Comparison of ENCODE assay signal across 31 cellular contexts in genomic region chr10:1041514-1041913, GRCh38. TPM values are rescaled to one million over a fixed set of nuclear protein-coding genes. Genes with fewer than 3 reads are reported as not detected.
"Had no signal": no experiment of that assay in that cellular context is flagged by ENCODE, and none has a peak within 500 bp of the region (broad histone marks: within the 10 kb centered on the region; RNA-seq: fewer than 3 reads in every experiment).

No MANE protein-coding gene starts in this region.

- H3K4me1 ChIP-seq: SJSA1 had no signal

- H3K27me3 ChIP-seq: ascending aorta, cardiac muscle cell, Peyer's patch, SJSA1 had no signal

- DNase-seq: activated CD4-positive, alpha-beta memory T cell treated with anti-CD3 and anti-CD28 coated beads, Interleukin-2, amount 10 ng/mL, durations not matched to agents 7 days and 5 days; activated CD4-positive, alpha-beta T cell treated with anti-CD3 and anti-CD28 coated beads for 1 hour; activated CD4-positive, alpha-beta T cell treated with anti-CD3 and anti-CD28 coated beads for 48 hours; activated CD4-positive, CD25-positive, alpha-beta regulatory T cell; activated CD8-positive, alpha-beta memory T cell treated with anti-CD3 and anti-CD28 coated beads for 24 hours; activated CD8-positive, alpha-beta memory T cell treated with anti-CD3 and anti-CD28 coated beads, Interleukin-2, amount 10 ng/mL, durations not matched to agents 7 days and 5 days; activated CD8-positive, alpha-beta memory T cell treated with anti-CD3 and anti-CD28 coated beads, Interleukin-2, amount 50 U/mL, for 48 hours; activated gamma-delta T cell; activated naive CD4-positive, alpha-beta T cell treated with Interleukin-2 at 50 U/mL for 16 hours; activated naive CD8-positive, alpha-beta T cell treated with anti-CD3 and anti-CD28 coated beads, Interleukin-2, amount 10 ng/mL, durations not matched to agents 7 days and 5 days; amygdala; NCI-H1105; NCI-H1436; NCI-H1694; NCI-H1930; NCI-H2081 treated with DMSO at 0.1 percent for 48 hours; NCI-H345; NCI-H524 treated with DMSO at 0.1 percent for 48 hours; Peyer's patch; RPMI8226; SHP77 treated with DMSO at 0.1 percent for 48 hours; T-cell; T-helper 2 cell; T-helper 9 cell; WERI-Rb-1 had no signal

- H3K9me3 ChIP-seq: ascending aorta, Peyer's patch, SJSA1 had no signal

- H3K9me3 Mint-ChIP-seq: activated CD4-positive, alpha-beta memory T cell treated with anti-CD3 and anti-CD28 coated beads, Interleukin-2, amount 10 ng/mL, durations not matched to agents 7 days and 5 days; activated naive CD4-positive, alpha-beta T cell treated with anti-CD3 and anti-CD28 coated beads, Interleukin-2, amount 50 U/mL, for 24 hours; activated naive CD8-positive, alpha-beta T cell treated with anti-CD3 and anti-CD28 coated beads, Interleukin-2, amount 10 ng/mL, durations not matched to agents 7 days and 5 days; activated T-helper 2 cell treated with anti-CD3 and anti-CD28 coated beads, Interferon-gamma antibody, Interleukin-2, Interleukin-4, amounts not matched to agents 10 μg/mL and 5 μg/mL and 100 μg/mL, durations not matched to agents 14 hours and 24 hours and 36 hours; central memory CD8-positive, alpha-beta T cell; T-cell had no signal

- H3K27me3 Mint-ChIP-seq: activated CD4-positive, alpha-beta memory T cell treated with anti-CD3 and anti-CD28 coated beads, Interleukin-2, amount 10 ng/mL, durations not matched to agents 7 days and 5 days; activated CD8-positive, alpha-beta memory T cell treated with anti-CD3 and anti-CD28 coated beads, Interleukin-2, amount 10 ng/mL, durations not matched to agents 7 days and 5 days; activated naive CD4-positive, alpha-beta T cell treated with anti-CD3 and anti-CD28 coated beads, Interleukin-2, amount 50 U/mL, for 24 hours; activated naive CD8-positive, alpha-beta T cell treated with anti-CD3 and anti-CD28 coated beads, Interleukin-2, amount 10 ng/mL, durations not matched to agents 7 days and 5 days; central memory CD8-positive, alpha-beta T cell; T-cell had no signal

- H3K4me3 ChIP-seq: ascending aorta, cardiac muscle cell, Peyer's patch, SJSA1 had no signal

- H3K4me3 Mint-ChIP-seq: activated CD4-positive, alpha-beta memory T cell treated with anti-CD3 and anti-CD28 coated beads, Interleukin-2, amount 10 ng/mL, durations not matched to agents 7 days and 5 days; activated CD8-positive, alpha-beta memory T cell treated with anti-CD3 and anti-CD28 coated beads, Interleukin-2, amount 10 ng/mL, durations not matched to agents 7 days and 5 days; activated naive CD4-positive, alpha-beta T cell treated with anti-CD3 and anti-CD28 coated beads, Interleukin-2, amount 50 U/mL, for 24 hours; activated naive CD8-positive, alpha-beta T cell treated with anti-CD3 and anti-CD28 coated beads, Interleukin-2, amount 10 ng/mL, durations not matched to agents 7 days and 5 days; central memory CD8-positive, alpha-beta T cell; T-cell had no signal

- H3K27ac ChIP-seq: ascending aorta, cardiac muscle cell, Peyer's patch, SJSA1, WERI-Rb-1 had no signal

- H3K27ac Mint-ChIP-seq: activated CD4-positive, alpha-beta memory T cell treated with anti-CD3 and anti-CD28 coated beads, Interleukin-2, amount 10 ng/mL, durations not matched to agents 7 days and 5 days; activated CD8-positive, alpha-beta memory T cell treated with anti-CD3 and anti-CD28 coated beads, Interleukin-2, amount 10 ng/mL, durations not matched to agents 7 days and 5 days; activated naive CD4-positive, alpha-beta T cell treated with anti-CD3 and anti-CD28 coated beads, Interleukin-2, amount 50 U/mL, for 24 hours; activated naive CD8-positive, alpha-beta T cell treated with anti-CD3 and anti-CD28 coated beads, Interleukin-2, amount 10 ng/mL, durations not matched to agents 7 days and 5 days; activated T-helper 2 cell treated with anti-CD3 and anti-CD28 coated beads, Interferon-gamma antibody, Interleukin-2, Interleukin-4, amounts not matched to agents 10 μg/mL and 5 μg/mL and 100 μg/mL, durations not matched to agents 14 hours and 24 hours and 36 hours; T-cell had no signal

RNA-seq across cellular contexts. Expression of gene IDI2, which starts 15.9 kb away (rescaled TPM):
- polyA plus RNA-seq: cardiac muscle cell had no signal
